In the genomic region with DNA sequence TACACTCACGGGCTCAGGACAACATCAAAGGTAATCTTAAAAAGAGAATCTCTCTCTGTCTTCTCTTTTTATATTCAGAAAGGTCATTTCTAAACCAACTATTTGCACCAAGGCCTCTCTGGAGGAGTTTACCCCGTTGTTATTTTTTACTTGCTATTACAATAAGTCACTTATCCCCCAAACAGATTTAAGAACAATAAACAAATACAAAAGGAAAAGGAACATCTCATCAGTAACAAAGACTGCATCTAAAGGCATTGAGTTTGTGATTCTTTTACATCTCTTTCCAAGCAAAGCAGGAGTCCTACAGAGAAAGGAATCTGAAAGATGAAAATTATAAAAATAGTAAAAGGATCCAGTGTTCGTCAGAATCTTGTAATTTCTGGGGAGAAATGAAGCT, we compare ENCODE assay signal across 22 cellular contexts.
"Had no signal": no experiment of that assay in that cellular context is flagged by ENCODE, and none has a peak within 500 bp of the region (broad histone marks: within the 10 kb centered on the region; RNA-seq: fewer than 3 reads in every experiment).

No MANE protein-coding gene starts in this region.

- H3K4me1 Mint-ChIP-seq: memory B cell had no signal

- H3K27me3 Mint-ChIP-seq: activated B cell treated with CpG ODN at 0.5 μM for 24 hours; memory B cell; stimulated activated naive CD8-positive, alpha-beta T cell treated with anti-CD3 and anti-CD28 coated beads, Interleukin-15, Interleukin-2, amounts not matched to agents 100 ng/mL and 50 ng/mL, for 24 hours had no signal

- H3K27ac ChIP-seq: breast epithelium, esophagus muscularis mucosa, heart right ventricle, psoas muscle had no signal

- H3K9me3 ChIP-seq: breast epithelium, esophagus muscularis mucosa, heart right ventricle, psoas muscle had no signal

- H3K4me3 ChIP-seq: breast epithelium, esophagus muscularis mucosa, heart right ventricle, psoas muscle had no signal

- H3K4me3 Mint-ChIP-seq: activated B cell treated with CpG ODN at 0.5 μM for 24 hours; activated CD4-positive, alpha-beta memory T cell treated with anti-CD3 and anti-CD28 coated beads for 36 hours; dendritic cell treated with granulocyte-macrophage colony-stimulating factor and Interleukin-4, amounts not matched to agents 40 ng/mL and 50 ng/mL, for 4 days; memory B cell; stimulated activated naive CD8-positive, alpha-beta T cell treated with anti-CD3 and anti-CD28 coated beads, Interleukin-15, Interleukin-2, amounts not matched to agents 100 ng/mL and 50 ng/mL, for 24 hours had no signal

- H3K27ac Mint-ChIP-seq: activated B cell treated with CpG ODN at 0.5 μM for 24 hours; activated CD4-positive, alpha-beta memory T cell treated with anti-CD3 and anti-CD28 coated beads for 36 hours; activated T-helper 2 cell treated with anti-CD3 and anti-CD28 coated beads, Interferon-gamma antibody, Interleukin-2, Interleukin-4, amounts not matched to agents 10 μg/mL and 5 μg/mL and 100 μg/mL, durations not matched to agents 14 hours and 24 hours and 36 hours; dendritic cell treated with granulocyte-macrophage colony-stimulating factor and Interleukin-4, amounts not matched to agents 40 ng/mL and 50 ng/mL, for 4 days; memory B cell; stimulated activated naive CD8-positive, alpha-beta T cell treated with anti-CD3 and anti-CD28 coated beads, Interleukin-15, Interleukin-2, amounts not matched to agents 100 ng/mL and 50 ng/mL, for 24 hours had no signal

- DNase-seq: activated B cell treated with CpG ODN at 0.5 μM for 24 hours; activated CD4-positive, alpha-beta memory T cell treated with anti-CD3 and anti-CD28 coated beads for 36 hours; activated CD4-positive, alpha-beta T cell treated with anti-CD3 and anti-CD28 coated beads for 4 hours; activated naive CD4-positive, alpha-beta T cell treated with Interleukin-2 at 50 U/mL for 16 hours; activated T-cell treated with anti-CD3 and anti-CD28 coated beads, Interleukin-2, amount 50 U/mL, for 1 hour; cerebellar nuclear complex; effector memory CD4-positive, alpha-beta T cell; heart right ventricle; left ventricle myocardium superior; psoas muscle; right cardiac atrium; stimulated activated CD4-positive, alpha-beta T cell treated with anti-CD3 and anti-CD28 coated beads, Interleukin-2, amount 100 ng/mL, for 24 hours; SW 1271; T-helper 2 cell; trophoblast cell had no signal

- H3K36me3 ChIP-seq: breast epithelium had no signal

- H3K9me3 Mint-ChIP-seq: activated B cell treated with CpG ODN at 0.5 μM for 24 hours; activated CD4-positive, alpha-beta memory T cell treated with anti-CD3 and anti-CD28 coated beads for 36 hours; activated T-helper 2 cell treated with anti-CD3 and anti-CD28 coated beads, Interferon-gamma antibody, Interleukin-2, Interleukin-4, amounts not matched to agents 10 μg/mL and 5 μg/mL and 100 μg/mL, durations not matched to agents 14 hours and 24 hours and 36 hours; dendritic cell treated with granulocyte-macrophage colony-stimulating factor and Interleukin-4, amounts not matched to agents 40 ng/mL and 50 ng/mL, for 4 days; memory B cell; stimulated activated naive CD8-positive, alpha-beta T cell treated with anti-CD3 and anti-CD28 coated beads, Interleukin-15, Interleukin-2, amounts not matched to agents 100 ng/mL and 50 ng/mL, for 24 hours had no signal

- FAIRE-seq: endothelial cell of umbilical vein had no signal

- H3K36me3 Mint-ChIP-seq: activated CD4-positive, alpha-beta memory T cell treated with anti-CD3 and anti-CD28 coated beads for 36 hours had no signal
